ENCODE assay signal across 7 cellular contexts in the genomic region with DNA sequence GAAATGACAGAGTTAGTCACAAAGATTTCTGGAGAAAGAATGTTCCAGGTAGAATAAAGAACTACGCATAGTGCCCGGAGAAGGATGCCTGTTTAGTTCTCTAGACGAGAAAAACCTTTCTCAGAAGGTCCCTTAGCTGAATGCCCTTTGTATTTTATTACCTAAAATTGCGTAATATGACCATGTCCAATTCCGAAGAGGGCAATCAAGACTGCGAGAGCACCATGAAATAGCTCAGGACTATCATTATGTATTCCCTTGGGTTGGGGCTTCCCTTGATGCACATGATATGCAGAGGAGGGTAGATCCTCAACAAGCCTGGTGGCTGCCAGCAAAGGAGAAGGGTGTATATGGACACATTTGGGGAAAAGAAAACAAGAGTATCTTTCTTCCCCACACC.
"Had no signal": no experiment of that assay in that cellular context is flagged by ENCODE, and none has a peak within 500 bp of the region (broad histone marks: within the 10 kb centered on the region; RNA-seq: fewer than 3 reads in every experiment).

No MANE protein-coding gene starts in this region.

- H3K4me2 ChIP-seq: GM23338 had no signal

- H3K27ac ChIP-seq: HL-60 had no signal

- H2AFZ ChIP-seq: GM23338 had no signal

- DNase-seq: H9, HCEC 1CT, KBM-7 had no signal

- H3K4me3 ChIP-seq: GM23338 had no signal

- ATAC-seq: GM23338 had no signal

- FAIRE-seq: H1, H54 had no signal
